8 cellular contexts compared by ENCODE assay signal in the genomic region with DNA sequence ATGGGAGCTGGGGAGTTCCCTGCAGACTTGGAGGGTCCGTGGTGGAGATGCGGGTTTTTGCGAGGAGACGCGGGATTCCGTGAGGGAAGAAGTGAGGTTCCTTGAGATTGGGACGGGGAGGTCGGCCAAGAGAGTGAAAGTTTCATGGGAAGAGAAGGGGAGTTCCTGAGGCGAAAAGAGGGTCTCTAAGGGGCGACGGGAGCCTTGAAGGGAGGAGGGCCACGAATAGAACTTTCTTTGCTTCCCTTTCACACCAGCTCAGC. TPM values are rescaled to one million over a fixed set of nuclear protein-coding genes. Genes with fewer than 3 reads are reported as not detected.
A peak's percentile ranks its signal among the peaks of the same experiment; 100 is the strongest.
DNase-seq lines count a peak whose midpoint lies in the region; ATAC-seq and TF ChIP-seq lines count a peak whose summit lies in the region.

No MANE protein-coding gene starts in this region.

- H3K4me1 Mint-ChIP-seq in H9 (peaks cover 33% of the 10 kb centered on the region in 2 experiments), WTC11 (peaks cover 43% of the 10 kb centered on the region), glutamatergic neuron (ENCODE audit: low read depth, unreplicated experiment) (peaks cover 16% of the 10 kb centered on the region)

- H3K27ac Mint-ChIP-seq in H9 (peak overlapping the region in 1 of 3 experiments; percentile 41; a peak in 1 of 7 replicates), WTC11 (no peak overlapping the region), glutamatergic neuron (ENCODE audit: unreplicated experiment) (peak overlapping the region; percentile 59)

- no peak for DNase-seq in H9
- DNase-seq in WTC11 (ENCODE audit: low spot score), result no peak
- DNase-seq in glutamatergic neuron, result no peak
- no peak for DNase-seq in D341Med (ENCODE audit: low spot score)
- DNase-seq in NCI-H1105 (lab: John Stamatoyannopoulos, UW), result no peak
- DNase-seq in stimulated activated CD4-positive, alpha-beta T cell treated with anti-CD3 and anti-CD28 coated beads, Interleukin-2, amount 100 ng/mL, for 48 hours, result no peak

- ATAC-seq in WTC11, result no peak
- no peak for ATAC-seq in GM18873 (IDR thresholded peaks at IDR 0.05; ENCODE audit: low FRiP score, unreplicated experiment)

- H3T11ph ChIP-seq in H9 (ENCODE audit: low read length), result no peak overlapping the region

- no peak overlapping the region for H4K8ac ChIP-seq in H9 (replicated peaks; ENCODE audit: insufficient read length, low read depth, low read length)

- no peak overlapping the region for H2BK120ac ChIP-seq in H9 (ENCODE audit: low read depth, low read length, poor library complexity, severe bottlenecking)

- POLR2A ChIA-PET in WTC11 (lab: Charles Lee), result interaction anchor here (0.5 to 0.9 kb wide), 4 partner anchors 9 to 1417 kb away, joined by 3 to 7 read pairs (median 4); no protein-coding TSS in a partner anchor

- H3K4me3 Mint-ChIP-seq in H9 (peak overlapping the region; percentile 81 to 97), WTC11 (peak overlapping the region; percentile 98), glutamatergic neuron (ENCODE audit: unreplicated experiment) (peak overlapping the region; percentile 100)

- H3K9ac ChIP-seq in H9 (ENCODE audit: extremely low read depth, insufficient read length, low read length) (peak overlapping the region; percentile 42), skeletal muscle satellite cell (ENCODE audit: low read depth, low read length) (peak overlapping the region; percentile 84)

- H2BK12ac ChIP-seq in H9 (ENCODE audit: insufficient read length, low read depth, low read length), result no peak overlapping the region

- H3K4me2 ChIP-seq in H9 (ENCODE audit: insufficient read depth, insufficient read length, low read length) (peak overlapping the region; percentile 95), skeletal muscle satellite cell (ENCODE audit: low read length) (peak overlapping the region; percentile 87)

- H3K18ac ChIP-seq in H9 (ENCODE audit: insufficient read length, low read depth, low read length), result no peak overlapping the region

- H3K27me3 ChIP-seq in H9 (ENCODE audit: insufficient read depth, low read length) (no peaks in the 10 kb centered on the region; the same call in 1 of the 2 replicates), skeletal muscle satellite cell (ENCODE audit: control insufficient read depth, insufficient read depth, low read length) (no peaks in the 10 kb centered on the region)

- CTCF ChIA-PET in WTC11 (lab: Charles Lee), result interaction anchor here (0.6 to 7.7 kb wide), 5 partner anchors 13 to 1696 kb away, joined by 4 to 152 read pairs (median 5); partner anchors contain the start of genes GSS, MYH7B and TGIF2

- H3K9me3 ChIP-seq in H9 (ENCODE audit: control insufficient read depth, low read depth, low read length) (no peaks in the 10 kb centered on the region), skeletal muscle satellite cell (replicated peaks; ENCODE audit: low read length) (no peaks in the 10 kb centered on the region)

- no peak overlapping the region for H4K91ac ChIP-seq in H9 (ENCODE audit: insufficient read length, low read depth, low read length)

- no CpG with 5 or more reads among the region's 12 CpGs for WGBS in H9 (ENCODE audit: extremely low coverage, insufficient read length, low lambda C conversion rate)

- peak overlapping the region; percentile 83 for H3K4me3 ChIP-seq in skeletal muscle satellite cell (ENCODE audit: low read length)

- no peak overlapping the region for H4K5ac ChIP-seq in H9 (ENCODE audit: insufficient read length, low read depth, low read length)

- H3K79me1 ChIP-seq in H9 (ENCODE audit: insufficient read depth, low read depth, low read length, poor library complexity, severe bottlenecking), result no peaks in the 10 kb centered on the region

- H3K4me1 ChIP-seq in H9 (ENCODE audit: insufficient read depth, low read length) (peaks cover 6% of the 10 kb centered on the region; the same call in 1 of the 2 replicates), skeletal muscle satellite cell (ENCODE audit: control insufficient read depth, insufficient read depth, low read length) (peaks cover 16% of the 10 kb centered on the region)

- H2BK5ac ChIP-seq in H9 (ENCODE audit: insufficient read length, low read length), result no peak overlapping the region

- H2AFZ ChIP-seq in H9 (ENCODE audit: low read length), result peak overlapping the region; percentile 49

- no peaks in the 10 kb centered on the region for H3K9me3 Mint-ChIP-seq in H9
- H3K9me3 Mint-ChIP-seq in WTC11, result no peaks in the 10 kb centered on the region
- peaks cover 14% of the 10 kb centered on the region for H3K9me3 Mint-ChIP-seq in glutamatergic neuron (ENCODE audit: unreplicated experiment)

- no peaks in the 10 kb centered on the region; a peak in 1 of 7 replicates for H3K36me3 Mint-ChIP-seq in H9 (ENCODE audit: insufficient read depth in 1 of 3, low read depth in 3 of 3)
- no peaks in the 10 kb centered on the region for H3K36me3 Mint-ChIP-seq in WTC11
- H3K36me3 Mint-ChIP-seq in glutamatergic neuron (ENCODE audit: unreplicated experiment), result no peaks in the 10 kb centered on the region

- H2AK5ac ChIP-seq in H9 (ENCODE audit: insufficient read length, low read length), result no peak overlapping the region

- no peak overlapping the region for H2BK20ac ChIP-seq in H9 (ENCODE audit: low read depth, low read length, poor library complexity, severe bottlenecking)

- no peaks in the 10 kb centered on the region for H3K36me3 ChIP-seq in skeletal muscle satellite cell (ENCODE audit: insufficient read depth, low read length)

- no peak for TF ChIP-seq CTCF in H9 (conservative IDR thresholded peaks at IDR 0.05)
- TF ChIP-seq CTCF in WTC11 (IDR thresholded peaks at IDR 0.05), result no peak
- TF ChIP-seq CTCF in glutamatergic neuron (IDR thresholded peaks at IDR 0.05; ENCODE audit: partially characterized antibody, unreplicated experiment), result no peak

- no peak overlapping the region for H3K4ac ChIP-seq in H9 (ENCODE audit: low read depth, low read length)

- no peak overlapping the region for H3K23ac ChIP-seq in H9 (ENCODE audit: insufficient read length, low read depth, low read length)

- peaks cover 34% of the 10 kb centered on the region for H3K27me3 Mint-ChIP-seq in H9 (ENCODE audit: low read depth)
- peaks cover 28% of the 10 kb centered on the region for H3K27me3 Mint-ChIP-seq in WTC11 (ENCODE audit: low read depth)
- peaks cover 14% of the 10 kb centered on the region for H3K27me3 Mint-ChIP-seq in glutamatergic neuron (ENCODE audit: unreplicated experiment)

- H2BK15ac ChIP-seq in H9 (ENCODE audit: low read depth, low read length), result no peak overlapping the region

- no peak overlapping the region for H3K56ac ChIP-seq in H9 (ENCODE audit: insufficient read length, low read depth, low read length)

- H3K27ac ChIP-seq in H9 (ENCODE audit: insufficient read length, low read depth, low read length), result no peak overlapping the region

- H4K20me1 ChIP-seq in H9 (ENCODE audit: control insufficient read depth, insufficient read depth, insufficient read length), result no peaks in the 10 kb centered on the region

- H3K79me2 ChIP-seq in H9 (ENCODE audit: insufficient read depth, low read length), result no peaks in the 10 kb centered on the region; the same call in 1 of the 2 replicates

- no peak overlapping the region; the same call in none of the 2 replicates for H3K14ac ChIP-seq in H9 (ENCODE audit: insufficient read depth, low read length)

- peaks cover 13% of the 10 kb centered on the region for H3K23me2 ChIP-seq in H9 (ENCODE audit: insufficient read length, low read depth, low read length, poor library complexity, severe bottlenecking)

TF ChIP-seq in WTC11, 78 proteins besides CTCF, POLR2A, EP300 and RAD21:
- TF ChIP-seq PRRX2 (CRISPR knock-in tag; IDR thresholded peaks at IDR 0.05), result no peak
TF ChIP-seq in WTC11: peak in this region for 0.

RNA-seq across cellular contexts. Expression of gene ACSS2, which starts 0.5 kb away (rescaled TPM):
- 12.2 and 15.4 TPM in 2 replicates for total RNA-seq in H9 (2021)
- total RNA-seq in WTC11 (2021), result 28.9 to 35.9 TPM (median 29.0 TPM) in 3 replicates
- total RNA-seq in glutamatergic neuron (ENCODE audit: unreplicated experiment), result 53.3 TPM
- total RNA-seq in skeletal muscle satellite cell (2012; rRNA removed), result 21.0 and 39.5 TPM in 2 replicates

RNA-seq across cellular contexts. Expression of gene GGT7, which starts 4.3 kb away (rescaled TPM):
- total RNA-seq in H9 (2021) (38.6 and 40.9 TPM in 2 replicates), WTC11 (2021) (27.7 to 34.5 TPM (median 33.3 TPM) in 3 replicates), glutamatergic neuron (ENCODE audit: unreplicated experiment) (81.9 TPM)
- total RNA-seq in skeletal muscle satellite cell (2012; rRNA removed), result 5.7 and 7.6 TPM in 2 replicates

RNA-seq across cellular contexts. Expression of gene NCOA6, which starts 51.5 kb away (rescaled TPM):
- total RNA-seq in H9 (2021) (23.9 and 25.2 TPM in 2 replicates), WTC11 (2021) (8.0 to 10.1 TPM (median 8.2 TPM) in 3 replicates), glutamatergic neuron (ENCODE audit: unreplicated experiment) (45.6 TPM)
- 7.1 and 7.9 TPM in 2 replicates for total RNA-seq in skeletal muscle satellite cell (2012; rRNA removed)
